ENCODE assay signal across 15 cellular contexts in genomic region chr3:111762535-111762934, GRCh38.
DNase-seq lines count a peak whose midpoint lies in the region; FAIRE-seq and TF ChIP-seq lines count a peak whose summit lies in the region.
"Had no signal": no experiment of that assay in that cellular context is flagged by ENCODE, and none has a peak within 500 bp of the region (broad histone marks: within the 10 kb centered on the region; RNA-seq: fewer than 3 reads in every experiment).

No MANE protein-coding gene starts in this region.

- H3K27ac ChIP-seq in cingulate gyrus (ENCODE audit: low read depth, low read length) (peak overlapping the region; percentile 60), keratinocyte (ENCODE audit: control insufficient read depth, insufficient read depth, low read length) (peak overlapping the region; percentile 100), stomach (peak overlapping the region in 4 of 5 donors; percentile 49 to 81 (median 74))
- H3K27ac ChIP-seq: SK-N-MC had no signal

- H3K36me3 ChIP-seq in keratinocyte (ENCODE audit: control insufficient read depth in 2 of 2, extremely low read depth in 1 of 2, insufficient read depth in 2 of 2, low read length in 2 of 2) = no peaks in the 10 kb centered on the region
- H3K36me3 ChIP-seq in stomach = no peaks in the 10 kb centered on the region

- dilution Hi-C loops in keratinocyte (cut with MboI; ENCODE audit: extremely low pct_ligation_motif_present, low sequenced_read_pairs) = no loop called here

- no peaks in the 10 kb centered on the region for H3K79me2 ChIP-seq in keratinocyte (ENCODE audit: control insufficient read depth, insufficient read depth, low read length)

- CTCF ChIA-PET in activated naive CD4-positive, alpha-beta T cell treated with anti-CD3 and anti-CD28 coated beads for 36 hours (lab: Charles Lee) = interaction anchor here (0.6 kb wide), 1 partner anchor 179 kb away, joined by 3 read pairs; no protein-coding TSS in a partner anchor

- peaks cover 18% of the 10 kb centered on the region for H3K4me1 Mint-ChIP-seq in activated naive CD4-positive, alpha-beta T cell treated with anti-CD3 and anti-CD28 coated beads for 36 hours (ENCODE audit: low read depth)

- no peaks in the 10 kb centered on the region for H3K9me3 ChIP-seq in keratinocyte (ENCODE audit: control insufficient read depth, low read depth, low read length)
- H3K9me3 ChIP-seq in stomach = no peaks in the 10 kb centered on the region

- H3K4me3 ChIP-seq in keratinocyte (ENCODE audit: control insufficient read depth in 2 of 3, extremely low read depth in 1 of 3, insufficient read depth in 2 of 3, low read depth in 1 of 3, low read length in 3 of 3) = no peak overlapping the region
- H3K4me3 ChIP-seq in stomach = no peak overlapping the region
- H3K4me3 ChIP-seq: SK-N-MC had no signal

- FAIRE-seq in keratinocyte (lab: Jason Lieb, UNC) = peak; percentile 41

- TF ChIP-seq CTCF in keratinocyte (optimal IDR thresholded peaks at IDR 0.05 in 1 of 3, IDR thresholded peaks at IDR 0.05 in 1 of 3, conservative IDR thresholded peaks at IDR 0.05 in 1 of 3; ENCODE audit: extremely low read depth in 1 of 3, insufficient read depth in 2 of 3, low read length in 3 of 3) = no peak
- TF ChIP-seq CTCF in stomach (IDR thresholded peaks at IDR 0.05) = no peak

- no peaks in the 10 kb centered on the region for H3K36me3 Mint-ChIP-seq in activated naive CD4-positive, alpha-beta T cell treated with anti-CD3 and anti-CD28 coated beads for 36 hours (ENCODE audit: low read depth)
- H3K36me3 Mint-ChIP-seq: activated naive CD8-positive, alpha-beta T cell; CD14-positive monocyte; natural killer cell treated with Interleukin-12 subunit alpha and Interleukin-12 subunit beta and Interleukin-15 and Interleukin-18, amount 100 ng/mL, for 72 hours had no signal

- H3K27me3 Mint-ChIP-seq in activated naive CD4-positive, alpha-beta T cell treated with anti-CD3 and anti-CD28 coated beads for 36 hours (ENCODE audit: low read depth) = no peaks in the 10 kb centered on the region
- H3K27me3 Mint-ChIP-seq: activated naive CD8-positive, alpha-beta T cell; natural killer cell treated with Interleukin-12 subunit alpha and Interleukin-12 subunit beta and Interleukin-15 and Interleukin-18, amount 100 ng/mL, for 72 hours had no signal

- H3K9me3 Mint-ChIP-seq in activated naive CD4-positive, alpha-beta T cell treated with anti-CD3 and anti-CD28 coated beads for 36 hours = no peaks in the 10 kb centered on the region
- H3K9me3 Mint-ChIP-seq: natural killer cell treated with Interleukin-12 subunit alpha and Interleukin-12 subunit beta and Interleukin-15 and Interleukin-18, amount 100 ng/mL, for 72 hours had no signal

- H3K4me2 ChIP-seq in keratinocyte (ENCODE audit: control insufficient read depth, extremely low read depth, insufficient read depth, low read depth, low read length) = peak overlapping the region; percentile 77

- H4K20me1 ChIP-seq in keratinocyte (ENCODE audit: control insufficient read depth, extremely low read depth, insufficient read depth, low read length) = no peaks in the 10 kb centered on the region

- TF ChIP-seq EP300 in stomach (IDR thresholded peaks at IDR 0.05) = no peak

- no peak overlapping the region for H3K27ac Mint-ChIP-seq in activated naive CD4-positive, alpha-beta T cell treated with anti-CD3 and anti-CD28 coated beads for 36 hours
- H3K27ac Mint-ChIP-seq: activated naive CD8-positive, alpha-beta T cell; natural killer cell treated with Interleukin-12 subunit alpha and Interleukin-12 subunit beta and Interleukin-15 and Interleukin-18, amount 100 ng/mL, for 72 hours had no signal

- H3K4me1 ChIP-seq in keratinocyte (ENCODE audit: control insufficient read depth, extremely low read depth, insufficient read depth, low read length) = peaks cover 55% of the 10 kb centered on the region
- peaks cover 4 to 54% (median 37%) of the 10 kb centered on the region in 4 donors for H3K4me1 ChIP-seq in stomach

- peaks cover 3% of the 10 kb centered on the region for H3K9me1 ChIP-seq in keratinocyte (ENCODE audit: control insufficient read depth, extremely low read depth, insufficient read depth, low read length)

- DNase-seq in M059J (ENCODE audit: low read depth) (peak; percentile 71), keratinocyte (ENCODE audit: low read depth, low spot score) (no peak), stomach (no peak)
- no peak for DNase-seq in activated CD4-positive, CD25-positive, alpha-beta regulatory T cell treated with anti-CD3 and anti-CD28 coated beads, Interleukin-2, amount 50 U/mL, for 72 hours
- no peak for DNase-seq in activated naive CD4-positive, alpha-beta T cell treated with anti-CD3 and anti-CD28 coated beads for 36 hours
- DNase-seq in activated CD4-positive, alpha-beta T cell treated with anti-CD3 and anti-CD28 coated beads for 1 hour = no peak
- DNase-seq in stimulated activated naive CD4-positive, alpha-beta T cell (lab: John Stamatoyannopoulos, UW) = no peak
- DNase-seq: activated CD4-positive, alpha-beta T cell treated with anti-CD3 and anti-CD28 coated beads, Interleukin-2, amount 50 U/mL, for 4 hours; H7; NCI-H524 treated with DMSO at 0.1 percent for 48 hours had no signal

- no peak overlapping the region for H3K4me3 Mint-ChIP-seq in activated naive CD4-positive, alpha-beta T cell treated with anti-CD3 and anti-CD28 coated beads for 36 hours
- H3K4me3 Mint-ChIP-seq: activated naive CD8-positive, alpha-beta T cell; CD14-positive monocyte; natural killer cell treated with Interleukin-12 subunit alpha and Interleukin-12 subunit beta and Interleukin-15 and Interleukin-18, amount 100 ng/mL, for 72 hours had no signal

- H3K27me3 ChIP-seq in keratinocyte (ENCODE audit: control insufficient read depth, extremely low read depth, insufficient read depth, low read length) (no peaks in the 10 kb centered on the region), stomach (no peaks in the 10 kb centered on the region)

- intact Hi-C loops in stomach (cut with DNase I; ENCODE audit: low total_unique reads) = no loop called here
- intact Hi-C loops in activated naive CD4-positive, alpha-beta T cell treated with anti-CD3 and anti-CD28 coated beads for 36 hours (cut with micrococcal nuclease) = loop anchor here (5.0 kb wide), 1 partner anchor 1955 kb away; no protein-coding TSS in a partner anchor

- no peak for TF ChIP-seq POLR2A in stomach (IDR thresholded peaks at IDR 0.05)

- H2AFZ ChIP-seq in keratinocyte (ENCODE audit: control insufficient read depth, low read length) = no peak overlapping the region

- peak overlapping the region; percentile 84 for H3K9ac ChIP-seq in keratinocyte (ENCODE audit: control insufficient read depth, extremely low read depth, insufficient read depth, low read length)

- WGBS in stomach, 5 donors = 30 to 58% (median 49%) methylated on average over 2 of the region's 2 CpGs
